ENCODE assay signal across 8 cellular contexts in genomic region chr15:90161946-90162345, GRCh38.
DNase-seq lines count a peak whose midpoint lies in the region; ATAC-seq and TF ChIP-seq lines count a peak whose summit lies in the region.

No MANE protein-coding gene starts in this region.

- no peaks in the 10 kb centered on the region for H3K36me3 ChIP-seq in effector memory CD4-positive, alpha-beta T cell (ENCODE audit: control insufficient read depth, insufficient read depth, low read length)

- no peaks in the 10 kb centered on the region for H3K27me3 Mint-ChIP-seq in nephron (ENCODE audit: low read depth)

- no peaks in the 10 kb centered on the region for H3K9me3 Mint-ChIP-seq in nephron

- no peak for TF ChIP-seq CTCF in nephron (IDR thresholded peaks at IDR 0.05; ENCODE audit: unreplicated experiment in 3 of 3)

- DNase-seq in NOMO-1 treated with DMSO at 0.1 percent for 48 hours (lab: John Stamatoyannopoulos, UW; ENCODE audit: unreplicated experiment) (peak; percentile 85), D341Med (ENCODE audit: low spot score) (no peak), activated T-cell treated with anti-CD3 and anti-CD28 coated beads for 4 hours (no peak)
- no peak for DNase-seq in activated T-cell treated with anti-CD3 and anti-CD28 coated beads, Interleukin-2, amount 50 U/mL, for 48 hours
- no peak for DNase-seq in effector memory CD4-positive, alpha-beta T cell

- H3K27me3 ChIP-seq in effector memory CD4-positive, alpha-beta T cell (replicated peaks; ENCODE audit: control insufficient read depth, insufficient read depth, low read length, poor library complexity, severe bottlenecking): no peaks in the 10 kb centered on the region

- H3K27ac ChIP-seq in effector memory CD4-positive, alpha-beta T cell (ENCODE audit: insufficient read depth, low read length, poor library complexity, severe bottlenecking): no peak overlapping the region

- H3K36me3 Mint-ChIP-seq in nephron (ENCODE audit: low read depth): no peaks in the 10 kb centered on the region

- H3K9me3 ChIP-seq in effector memory CD4-positive, alpha-beta T cell (ENCODE audit: control insufficient read depth, low read length): no peaks in the 10 kb centered on the region

- no peak overlapping the region for H3K4me3 Mint-ChIP-seq in nephron

- no peak overlapping the region for H3K4me3 ChIP-seq in effector memory CD4-positive, alpha-beta T cell (ENCODE audit: insufficient read depth, low read depth, low read length, poor library complexity, severe bottlenecking)

- H3K4me1 Mint-ChIP-seq in nephron: peaks cover 28% of the 10 kb centered on the region

- peak overlapping the region in 2 of 3 experiments; percentile 35 to 51 for H3K27ac Mint-ChIP-seq in nephron

- ATAC-seq in GM18520 (IDR thresholded peaks at IDR 0.05; ENCODE audit: unreplicated experiment) (peak; percentile 52), HG02642 (IDR thresholded peaks at IDR 0.05; ENCODE audit: poor library complexity, unreplicated experiment) (peak; percentile 68)

- H3K4me1 ChIP-seq in effector memory CD4-positive, alpha-beta T cell (ENCODE audit: control insufficient read depth, insufficient read depth, low read length, poor library complexity, severe bottlenecking): peaks cover 6% of the 10 kb centered on the region
